ENCODE assay signal across 8 cellular contexts in the genomic region with DNA sequence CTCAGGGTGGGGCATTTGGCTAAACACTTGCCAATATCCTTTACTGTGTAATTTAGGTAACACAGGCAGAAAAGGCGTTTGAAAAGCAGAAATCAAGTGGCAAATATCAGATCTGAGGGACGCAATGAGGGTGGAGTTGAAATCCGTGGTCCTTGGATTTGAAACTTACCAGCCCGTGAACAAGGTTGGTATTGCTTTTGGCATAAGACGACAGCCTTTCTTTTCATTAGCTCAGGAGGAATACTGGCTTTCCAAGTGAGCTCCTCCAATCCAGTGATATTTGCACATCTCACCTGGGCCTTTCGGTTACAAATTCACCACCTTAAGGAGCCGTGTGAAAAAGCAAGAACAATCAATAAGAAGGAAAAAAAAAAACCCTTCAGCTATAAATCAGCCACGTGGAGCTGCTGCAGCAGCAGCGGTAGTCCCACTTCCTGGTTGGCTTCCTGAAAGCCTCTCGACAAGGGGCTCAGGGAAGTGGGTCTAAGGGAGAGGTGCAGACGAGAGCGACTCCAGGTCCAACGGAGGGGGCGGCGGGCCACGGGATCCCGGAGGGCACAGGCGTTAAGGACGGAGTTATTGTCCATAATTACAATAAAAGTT. TPM values are rescaled to one million over a fixed set of nuclear protein-coding genes. Genes with fewer than 3 reads are reported as not detected.
DNase-seq lines count a peak whose midpoint lies in the region; ATAC-seq and TF ChIP-seq lines count a peak whose summit lies in the region.

No MANE protein-coding gene starts in this region.

- H2AFZ ChIP-seq in neural progenitor cell (replicated peaks), result peak overlapping the region; percentile 100

- H3K9me3 ChIP-seq in A673 (ENCODE audit: low read depth, low read length, poor library complexity, severe bottlenecking) (no peaks in the 10 kb centered on the region), neural progenitor cell (ENCODE audit: low read depth) (no peaks in the 10 kb centered on the region)

- peak overlapping the region; percentile 78 for H3K27ac Mint-ChIP-seq in activated T-helper 17 cell treated with anti-CD3 and anti-CD28 coated beads, Interleukin-2, amount 50 U/mL, for 72 hours
- H3K27ac Mint-ChIP-seq in neural progenitor cell, result peak overlapping the region; percentile 73

- BruUV-seq in A673 (replicated peaks; lab: Mats Ljungman, UMichigan), result TSS peak; percentile 54

- no peaks in the 10 kb centered on the region for H3K27me3 Mint-ChIP-seq in activated T-helper 17 cell treated with anti-CD3 and anti-CD28 coated beads, Interleukin-2, amount 50 U/mL, for 72 hours
- peaks cover 4% of the 10 kb centered on the region for H3K27me3 Mint-ChIP-seq in neural progenitor cell (ENCODE audit: insufficient read depth, low read depth)

- H3K36me3 ChIP-seq in A673 (ENCODE audit: insufficient read depth, low read length, poor library complexity, severe bottlenecking) (peaks cover 8% of the 10 kb centered on the region), neural progenitor cell (no peaks in the 10 kb centered on the region)

- peak overlapping the region; percentile 84 for H3K4me3 Mint-ChIP-seq in activated T-helper 17 cell treated with anti-CD3 and anti-CD28 coated beads, Interleukin-2, amount 50 U/mL, for 72 hours
- peak overlapping the region; percentile 96 for H3K4me3 Mint-ChIP-seq in neural progenitor cell

- peaks cover 17% of the 10 kb centered on the region for H3K4me1 Mint-ChIP-seq in activated T-helper 17 cell treated with anti-CD3 and anti-CD28 coated beads, Interleukin-2, amount 50 U/mL, for 72 hours
- H3K4me1 Mint-ChIP-seq in neural progenitor cell, result peaks cover 26% of the 10 kb centered on the region

- peak; percentile 84 for DNase-seq in A673 (ENCODE audit: low spot score)
- peak; percentile 77 for DNase-seq in GM12865 (ENCODE audit: low read depth)
- DNase-seq in NCI-H510A treated with DMSO at 0.1 percent for 48 hours (lab: John Stamatoyannopoulos, UW), result peak; percentile 56
- DNase-seq in fibroblast of villous mesenchyme (ENCODE audit: low read depth), result no peak
- peak; percentile 67 for DNase-seq in neural progenitor cell (ENCODE audit: low spot score)
- no peak for DNase-seq in DMS114 treated with DMSO at 0.1 percent for 48 hours (lab: John Stamatoyannopoulos, UW; ENCODE audit: unreplicated experiment)

- H3K4me1 ChIP-seq in A673 (ENCODE audit: insufficient read depth, low read length, poor library complexity, severe bottlenecking), result peaks cover 29% of the 10 kb centered on the region
- peaks cover 30% of the 10 kb centered on the region for H3K4me1 ChIP-seq in neural progenitor cell

- CTCF ChIA-PET in A673 (lab: Charles Lee), result interaction anchor here (0.7 kb wide), 1 partner anchor 154 kb away, joined by 6 read pairs; no protein-coding TSS in a partner anchor

- peaks cover 47% of the 10 kb centered on the region for H3K79me2 ChIP-seq in neural progenitor cell (ENCODE audit: low read depth)

- H3K9ac ChIP-seq in neural progenitor cell, result peak overlapping the region; percentile 51

- peaks cover 31% of the 10 kb centered on the region for H3F3A ChIP-seq in neural progenitor cell (ENCODE audit: low read depth)

- TF ChIP-seq CTCF in A673 (conservative IDR thresholded peaks at IDR 0.05; ENCODE audit: low read depth, low read length), result no peak
- no peak for TF ChIP-seq CTCF in GM12865 (IDR thresholded peaks at IDR 0.05; ENCODE audit: insufficient read depth, low read depth, low read length, missing control alignments)
- TF ChIP-seq CTCF in fibroblast of villous mesenchyme (IDR thresholded peaks at IDR 0.05; ENCODE audit: insufficient read depth, low read depth, low read length), result no peak
- TF ChIP-seq CTCF in neural progenitor cell (IDR thresholded peaks at IDR 0.05), result no peak

- no peaks in the 10 kb centered on the region for H3K9me3 Mint-ChIP-seq in activated T-helper 17 cell treated with anti-CD3 and anti-CD28 coated beads, Interleukin-2, amount 50 U/mL, for 72 hours
- H3K9me3 Mint-ChIP-seq in neural progenitor cell, result no peaks in the 10 kb centered on the region

- peak overlapping the region; percentile 90 for H3K27ac ChIP-seq in A673 (ENCODE audit: low read depth, low read length, poor library complexity, severe bottlenecking)
- peak overlapping the region; percentile 96 for H3K27ac ChIP-seq in neural progenitor cell

- H3K36me3 Mint-ChIP-seq in activated T-helper 17 cell treated with anti-CD3 and anti-CD28 coated beads, Interleukin-2, amount 50 U/mL, for 72 hours (ENCODE audit: low read depth), result no peaks in the 10 kb centered on the region
- H3K36me3 Mint-ChIP-seq in neural progenitor cell, result peaks cover 4% of the 10 kb centered on the region

- H3K4me2 ChIP-seq in neural progenitor cell, result peak overlapping the region; percentile 89

- intact Hi-C loops in A673 (cut with micrococcal nuclease; ENCODE audit: unreplicated experiment), result no loop called here

- ATAC-seq in HG02943 (IDR thresholded peaks at IDR 0.05; ENCODE audit: low read depth, unreplicated experiment), result peak; percentile 7
- no peak for ATAC-seq in activated T-helper 17 cell treated with anti-CD3 and anti-CD28 coated beads, Interleukin-2, amount 50 U/mL, for 72 hours (replicated peaks)

- H4K20me1 ChIP-seq in neural progenitor cell (ENCODE audit: low read depth), result peaks cover 31% of the 10 kb centered on the region

- H3K4me3 ChIP-seq in A673 (ENCODE audit: low read depth, low read length, poor library complexity, severe bottlenecking) (peak overlapping the region; percentile 74), GM12865 (ENCODE audit: low read depth, low read length) (peak overlapping the region; percentile 95), fibroblast of villous mesenchyme (ENCODE audit: low read depth, low read length) (peak overlapping the region; percentile 67), neural progenitor cell (peak overlapping the region; percentile 98)

- POLR2A ChIA-PET in A673 (lab: Charles Lee; ENCODE audit: low non-redundant PET), result interaction anchor here (0.6 kb wide), 2 partner anchors 136 to 361 kb away, joined by 5 to 7 read pairs; no protein-coding TSS in a partner anchor

- H3K27me3 ChIP-seq in A673 (replicated peaks; ENCODE audit: insufficient read depth, low read depth, low read length, poor library complexity) (no peaks in the 10 kb centered on the region), neural progenitor cell (no peaks in the 10 kb centered on the region)

RNA-seq across cellular contexts. Expression of gene GALNT7, which starts 0.7 kb away (rescaled TPM):
- total RNA-seq in A673 (2021) (89.7 and 90.7 TPM in 2 replicates), fibroblast of villous mesenchyme (13.9 and 23.3 TPM in 2 replicates), neural progenitor cell (ENCODE audit: low replicate concordance) (44.6 and 62.3 TPM in 2 replicates)
- 10 to 100 TPM in 1 of 2 donors, 1 to 10 TPM in 1; 9.6 to 18.1 TPM for total RNA-seq in activated T-helper 17 cell treated with anti-CD3 and anti-CD28 coated beads, Interleukin-2, amount 50 U/mL, for 72 hours

Comparison
In these comparisons a context has a peak if more than half of its experiments do, and no peak if none do; other contexts are left out.
1. DNase-seq: peak in A673 (single experiment), GM12865 (single experiment), NCI-H510A treated with DMSO at 0.1 percent for 48 hours (single experiment) and neural progenitor cell (single experiment); none in fibroblast of villous mesenchyme (single experiment) and DMS114 treated with DMSO at 0.1 percent for 48 hours (single experiment).
2. Peak in every context shown above with its lines, with median percentiles within 50 percentile points of each other: H3K4me3 ChIP-seq.